In the genomic region with DNA sequence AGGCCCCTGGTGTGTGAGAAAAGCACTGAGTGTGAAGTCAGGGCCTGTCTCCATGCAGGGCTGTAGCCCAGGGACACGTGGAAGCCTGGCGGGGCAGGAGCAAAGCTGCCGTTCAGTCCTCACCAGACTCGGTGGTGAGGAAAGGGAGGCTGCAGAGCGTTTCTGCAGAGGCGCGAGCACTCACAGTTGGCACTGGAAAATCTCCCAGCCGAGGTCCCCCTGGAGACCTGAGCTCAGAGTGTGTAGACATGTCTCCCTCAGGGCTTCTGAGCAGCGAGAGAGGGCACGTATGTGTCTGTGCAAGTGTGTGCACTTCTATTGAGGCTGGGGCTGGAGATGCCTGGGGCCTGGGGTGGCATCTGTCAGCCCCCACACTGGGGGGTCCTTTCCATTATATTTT, we compare ENCODE assay signal across 24 cellular contexts. TPM values are rescaled to one million over a fixed set of nuclear protein-coding genes. Genes with fewer than 3 reads are reported as not detected.
DNase-seq lines count a peak whose midpoint lies in the region; ATAC-seq and TF ChIP-seq lines count a peak whose summit lies in the region.
"Had no signal": no experiment of that assay in that cellular context is flagged by ENCODE, and none has a peak within 500 bp of the region (broad histone marks: within the 10 kb centered on the region; RNA-seq: fewer than 3 reads in every experiment).

No MANE protein-coding gene starts in this region.

- H3K4me1 Mint-ChIP-seq in neural progenitor cell (peaks cover 36% of the 10 kb centered on the region), T-helper 17 cell (peaks cover 7% of the 10 kb centered on the region)

- H3K27me3 Mint-ChIP-seq in neural progenitor cell (ENCODE audit: insufficient read depth, low read depth) (peaks cover 4% of the 10 kb centered on the region), T-helper 17 cell (peaks cover 19% of the 10 kb centered on the region)

- H3K9me3 ChIP-seq in BE2C, result no peaks in the 10 kb centered on the region
- no peaks in the 10 kb centered on the region for H3K9me3 ChIP-seq in neural progenitor cell (ENCODE audit: low read depth)
- no peaks in the 10 kb centered on the region for H3K9me3 ChIP-seq in T-helper 17 cell (ENCODE audit: control insufficient read depth, low read length, poor library complexity, severe bottlenecking)
- H3K9me3 ChIP-seq: SJSA1 had no signal

- no peaks in the 10 kb centered on the region for H3K27me3 ChIP-seq in BE2C
- H3K27me3 ChIP-seq in neural progenitor cell, result no peaks in the 10 kb centered on the region
- H3K27me3 ChIP-seq: SJSA1 had no signal

- no peaks in the 10 kb centered on the region for H3K36me3 ChIP-seq in BE2C
- H3K36me3 ChIP-seq in neural progenitor cell, result no peaks in the 10 kb centered on the region
- H3K36me3 ChIP-seq: SJSA1 had no signal

- no peak overlapping the region for H3K4me3 ChIP-seq in BE2C (ENCODE audit: low read depth, low read length)
- no peak overlapping the region for H3K4me3 ChIP-seq in neural progenitor cell
- H3K4me3 ChIP-seq: SJSA1 had no signal

- H3K4me2 ChIP-seq in neural progenitor cell, result no peak overlapping the region

- H3K9me3 Mint-ChIP-seq in neural progenitor cell, result no peaks in the 10 kb centered on the region
- H3K9me3 Mint-ChIP-seq: CD8-positive, alpha-beta T cell; H9; T-cell; T-helper 2 cell treated with Interferon-gamma antibody and Interleukin-4, amounts not matched to agents 5 μg/mL and 100 μg/mL, for 36 hours had no signal

- no peak overlapping the region for H3K9ac ChIP-seq in neural progenitor cell

- no peak overlapping the region for H3K27ac ChIP-seq in neural progenitor cell
- H3K27ac ChIP-seq: C4-2B, SJSA1 had no signal

- peak overlapping the region; percentile 63 for H2AFZ ChIP-seq in neural progenitor cell (replicated peaks)

- TF ChIP-seq CTCF in BE2C (IDR thresholded peaks at IDR 0.05; ENCODE audit: low read depth, low read length) (no peak), neural progenitor cell (IDR thresholded peaks at IDR 0.05) (no peak)

- H3K4me1 ChIP-seq in BE2C (peaks cover 7% of the 10 kb centered on the region), neural progenitor cell (peaks cover 8% of the 10 kb centered on the region)

- ATAC-seq in HG03045 (IDR thresholded peaks at IDR 0.05; ENCODE audit: unreplicated experiment) (no peak), T-helper 17 cell (no peak)
- ATAC-seq: CD8-positive, alpha-beta T cell; T-cell had no signal

- no peaks in the 10 kb centered on the region for H3K36me3 Mint-ChIP-seq in neural progenitor cell
- H3K36me3 Mint-ChIP-seq in T-helper 17 cell (ENCODE audit: low read depth), result no peaks in the 10 kb centered on the region
- H3K36me3 Mint-ChIP-seq: CD8-positive, alpha-beta T cell; T-cell had no signal

- H3K79me2 ChIP-seq in neural progenitor cell (ENCODE audit: low read depth), result no peaks in the 10 kb centered on the region

- no peaks in the 10 kb centered on the region for H4K20me1 ChIP-seq in neural progenitor cell (ENCODE audit: low read depth)

- H3K27ac Mint-ChIP-seq in neural progenitor cell, result peak overlapping the region; percentile 88
- no peak overlapping the region for H3K27ac Mint-ChIP-seq in T-helper 17 cell
- H3K27ac Mint-ChIP-seq: CD8-positive, alpha-beta T cell; T-cell; T-helper 2 cell treated with Interferon-gamma antibody and Interleukin-4, amounts not matched to agents 5 μg/mL and 100 μg/mL, for 36 hours had no signal

- H3K4me3 Mint-ChIP-seq in neural progenitor cell, result no peak overlapping the region
- no peak overlapping the region for H3K4me3 Mint-ChIP-seq in T-helper 17 cell
- H3K4me3 Mint-ChIP-seq: CD8-positive, alpha-beta T cell; H9; T-cell; T-helper 2 cell treated with Interferon-gamma antibody and Interleukin-4, amounts not matched to agents 5 μg/mL and 100 μg/mL, for 36 hours had no signal

- peaks cover 3% of the 10 kb centered on the region for H3F3A ChIP-seq in neural progenitor cell (ENCODE audit: low read depth)

- DNase-seq in BE2C (peak; percentile 51), D341Med (ENCODE audit: low spot score) (peak; percentile 77), NCI-H2171 treated with DMSO at 0.1 percent for 48 hours (lab: John Stamatoyannopoulos, UW) (peak; percentile 36), neural progenitor cell (ENCODE audit: low spot score) (no peak), NCI-H187 (lab: John Stamatoyannopoulos, UW) (no peak), T-helper 17 cell (no peak)
- DNase-seq: Calu3; CD8-positive, alpha-beta T cell; DMS53; H9; MV-4-11; NCI-H1105; NCI-H2081 treated with DMSO at 0.1 percent for 48 hours; NCI-H446; NCI-H524 treated with DMSO at 0.1 percent for 48 hours; NCI-H82; NK-92 treated with Interleukin-12 subunit alpha and Interleukin-12 subunit beta, amount 100 ng/mL, for 24 hours; Right ventricle myocardium superior; RPMI8226; T-cell had no signal

RNA-seq across cellular contexts. Expression of gene HHIPL1, which starts 11.0 kb away (rescaled TPM):
- polyA plus RNA-seq in BE2C (2012; ENCODE audit: insufficient read depth, insufficient read length, low read depth), result 0.14 TPM
- 0.32 and 1.2 TPM in 2 replicates for total RNA-seq in neural progenitor cell (ENCODE audit: low replicate concordance)
- under 1 TPM; 0.12 to 0.21 TPM for total RNA-seq in T-helper 17 cell
- total RNA-seq: Calu3 had no signal

RNA-seq across cellular contexts. Expression of gene CCDC85C, which starts 29.9 kb away (rescaled TPM):
- polyA plus RNA-seq in BE2C (2012; ENCODE audit: insufficient read depth, insufficient read length, low read depth), result 66.5 TPM
- total RNA-seq in neural progenitor cell (ENCODE audit: low replicate concordance), result 19.0 and 41.3 TPM in 2 replicates
- 1 to 10 TPM; 8.3 to 9.3 TPM for total RNA-seq in T-helper 17 cell

RNA-seq across cellular contexts. Expression of gene CYP46A1, which starts 50.2 kb away (rescaled TPM):
- polyA plus RNA-seq in BE2C (2012; ENCODE audit: insufficient read depth, insufficient read length, low read depth), result 0.26 TPM
- 0.77 and 1.1 TPM in 2 replicates for total RNA-seq in neural progenitor cell (ENCODE audit: low replicate concordance)
- total RNA-seq in T-helper 17 cell, result under 1 TPM; 0.15 to 0.29 TPM
- total RNA-seq: Calu3 had no signal

Comparison
In these comparisons a context has a peak if more than half of its experiments do, and no peak if none do; other contexts are left out.
1. DNase-seq: peak in BE2C (single experiment), D341Med (single experiment) and NCI-H2171 treated with DMSO at 0.1 percent for 48 hours (single experiment); none in neural progenitor cell (single experiment), NCI-H187 (0 of 2) and T-helper 17 cell (0 of 3).